18 cellular contexts compared by ENCODE assay signal in the genomic region with DNA sequence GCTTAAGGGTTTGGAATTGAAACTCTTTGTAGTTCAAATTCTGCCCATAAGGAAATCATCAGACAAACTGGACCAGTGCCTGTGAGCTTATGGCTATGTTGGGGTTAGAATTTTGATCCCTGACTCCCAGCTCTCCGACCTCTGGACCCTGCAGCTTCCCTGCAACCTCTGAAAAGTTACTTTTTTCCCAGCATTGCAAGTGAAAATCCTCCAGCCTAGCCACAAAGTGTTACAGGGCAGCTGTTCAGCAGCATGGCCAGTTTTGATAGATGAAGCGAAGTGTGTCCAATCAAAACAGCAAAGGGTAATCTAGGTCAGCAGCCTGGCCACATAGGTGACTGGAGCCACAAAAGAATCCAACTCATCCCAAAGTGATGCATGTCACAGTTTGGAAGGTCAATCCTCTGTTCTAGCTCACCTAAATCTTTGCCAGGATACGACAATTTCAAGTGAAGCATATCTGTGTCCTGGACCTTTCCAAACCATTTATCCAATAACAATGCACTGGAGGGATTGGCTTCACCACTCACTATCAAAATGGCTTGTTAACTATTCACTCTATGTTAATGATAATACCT.
"Had no signal": no experiment of that assay in that cellular context is flagged by ENCODE, and none has a peak within 500 bp of the region (broad histone marks: within the 10 kb centered on the region; RNA-seq: fewer than 3 reads in every experiment).

No MANE protein-coding gene starts in this region.

- H3K27me3 Mint-ChIP-seq: activated CD4-positive, alpha-beta T cell treated with anti-CD3 and anti-CD28 coated beads, Interleukin-2, amount 10 ng/mL, durations not matched to agents 7 days and 5 days; activated naive CD8-positive, alpha-beta T cell treated with anti-CD3 and anti-CD28 coated beads, Interleukin-2, amount 50 U/mL, for 24 hours; dendritic cell treated with granulocyte-macrophage colony-stimulating factor and Interleukin-4, amounts not matched to agents 40 ng/mL and 50 ng/mL, for 4 days; stimulated activated naive B cell treated with anti-CD40 and anti-IgM and Interleukin-4, amounts not matched to agents 10 μg/mL and 1 μg/mL and 100 μg/mL, for 72 hours had no signal

- DNase-seq: activated CD4-positive, alpha-beta T cell treated with anti-CD3 and anti-CD28 coated beads, Interleukin-2, amount 10 ng/mL, durations not matched to agents 7 days and 5 days; activated naive CD4-positive, alpha-beta T cell; activated naive CD8-positive, alpha-beta T cell treated with anti-CD3 and anti-CD28 coated beads, Interleukin-2, amount 50 U/mL, for 24 hours; aorta; effector memory CD4-positive, alpha-beta T cell; foreskin melanocyte; head of caudate nucleus; immature natural killer cell; left cardiac atrium; midbrain; ovary; retina; stimulated activated CD4-positive, alpha-beta T cell treated with anti-CD3 and anti-CD28 coated beads, Interleukin-4, amount 100 ng/mL, for 1 hour; stimulated activated naive B cell treated with anti-CD40 and anti-IgM and Interleukin-4, amounts not matched to agents 10 μg/mL and 1 μg/mL and 100 μg/mL, for 72 hours; tibial artery had no signal

- H3K27ac ChIP-seq: ovary, tibial artery, vagina had no signal

- ATAC-seq: activated naive CD8-positive, alpha-beta T cell treated with anti-CD3 and anti-CD28 coated beads, Interleukin-2, amount 50 U/mL, for 24 hours; left cardiac atrium; stimulated activated naive B cell treated with anti-CD40 and anti-IgM and Interleukin-4, amounts not matched to agents 10 μg/mL and 1 μg/mL and 100 μg/mL, for 72 hours had no signal

- H3K36me3 ChIP-seq: ovary, tibial artery, vagina had no signal

- H3K27me3 ChIP-seq: ovary, tibial artery, vagina had no signal

- H3K27ac Mint-ChIP-seq: stimulated activated naive B cell treated with anti-CD40 and anti-IgM and Interleukin-4, amounts not matched to agents 10 μg/mL and 1 μg/mL and 100 μg/mL, for 72 hours had no signal

- H3K4me3 ChIP-seq: lung, ovary, tibial artery, vagina had no signal

- H3K4me3 Mint-ChIP-seq: activated CD4-positive, alpha-beta T cell treated with anti-CD3 and anti-CD28 coated beads, Interleukin-2, amount 10 ng/mL, durations not matched to agents 7 days and 5 days; activated naive CD8-positive, alpha-beta T cell treated with anti-CD3 and anti-CD28 coated beads, Interleukin-2, amount 50 U/mL, for 24 hours; dendritic cell treated with granulocyte-macrophage colony-stimulating factor and Interleukin-4, amounts not matched to agents 40 ng/mL and 50 ng/mL, for 4 days; immature natural killer cell; stimulated activated naive B cell treated with anti-CD40 and anti-IgM and Interleukin-4, amounts not matched to agents 10 μg/mL and 1 μg/mL and 100 μg/mL, for 72 hours had no signal

- H3K9me3 ChIP-seq: ovary, tibial artery, vagina had no signal

- H3K9me3 Mint-ChIP-seq: immature natural killer cell had no signal
